ENCODE assay signal across 8 cellular contexts in genomic region chr12:98002887-98003493, GRCh38.
DNase-seq lines count a peak whose midpoint lies in the region; ATAC-seq and TF ChIP-seq lines count a peak whose summit lies in the region.

No MANE protein-coding gene starts in this region.

- no peaks in the 10 kb centered on the region for H3K36me3 Mint-ChIP-seq in activated CD8-positive, alpha-beta T cell treated with anti-CD3 and anti-CD28 coated beads, Interleukin-2, amount 10 ng/mL, durations not matched to agents 7 days and 5 days (ENCODE audit: low read depth)

- H3K4me1 ChIP-seq in thoracic aorta (ENCODE audit: control insufficient read depth in 1 of 2, low read depth in 2 of 2) = no peaks in the 10 kb centered on the region

- H3K9me3 ChIP-seq in thoracic aorta = no peaks in the 10 kb centered on the region

- CTCF ChIA-PET in activated CD8-positive, alpha-beta T cell treated with anti-CD3 and anti-CD28 coated beads, Interleukin-2, amount 10 ng/mL, durations not matched to agents 7 days and 5 days (lab: Charles Lee) = no interaction called here

- H3K27ac Mint-ChIP-seq in activated CD8-positive, alpha-beta T cell treated with anti-CD3 and anti-CD28 coated beads, Interleukin-2, amount 10 ng/mL, durations not matched to agents 7 days and 5 days = no peak overlapping the region

- no peaks in the 10 kb centered on the region for H3K27me3 Mint-ChIP-seq in activated CD8-positive, alpha-beta T cell treated with anti-CD3 and anti-CD28 coated beads, Interleukin-2, amount 10 ng/mL, durations not matched to agents 7 days and 5 days (ENCODE audit: low read depth)

- H3K27me3 ChIP-seq in thoracic aorta (replicated peaks; ENCODE audit: insufficient read depth) = no peaks in the 10 kb centered on the region

- DNase-seq in stimulated activated CD4-positive, alpha-beta T cell treated with anti-CD3 and anti-CD28 coated beads, Interleukin-15, amount 100 ng/mL, for 24 hours = peak; percentile 50
- DNase-seq in stimulated activated CD4-positive, alpha-beta T cell treated with anti-CD3 and anti-CD28 coated beads, Interleukin-4, amount 100 ng/mL, for 4 hours = no peak
- DNase-seq in NCI-H2029 treated with DMSO at 0.1 percent for 48 hours (lab: John Stamatoyannopoulos, UW) = peak; percentile 72
- peak; percentile 47 for DNase-seq in activated CD8-positive, alpha-beta T cell treated with anti-CD3 and anti-CD28 coated beads, Interleukin-2, amount 10 ng/mL, durations not matched to agents 7 days and 5 days
- peak; percentile 68 for DNase-seq in iPS-NIHi7 (ENCODE audit: extremely low spot score)
- DNase-seq in thoracic aorta (ENCODE audit: low spot score) = no peak
- DNase-seq in omental fat pad (ENCODE audit: low spot score) = no peak

- TF ChIP-seq CTCF in thoracic aorta (IDR thresholded peaks at IDR 0.05) (peak; percentile 38), omental fat pad (IDR thresholded peaks at IDR 0.05) (no peak)

- no peak overlapping the region for H3K27ac ChIP-seq in thoracic aorta

- H3K36me3 ChIP-seq in thoracic aorta = no peaks in the 10 kb centered on the region

- POLR2A ChIA-PET in activated CD8-positive, alpha-beta T cell treated with anti-CD3 and anti-CD28 coated beads, Interleukin-2, amount 10 ng/mL, durations not matched to agents 7 days and 5 days (lab: Charles Lee) = no interaction called here

- H3K4me1 Mint-ChIP-seq in activated CD8-positive, alpha-beta T cell treated with anti-CD3 and anti-CD28 coated beads, Interleukin-2, amount 10 ng/mL, durations not matched to agents 7 days and 5 days (ENCODE audit: low read depth) = no peaks in the 10 kb centered on the region

- no peak overlapping the region for H3K4me3 ChIP-seq in thoracic aorta

- no peaks in the 10 kb centered on the region for H3K9me3 Mint-ChIP-seq in activated CD8-positive, alpha-beta T cell treated with anti-CD3 and anti-CD28 coated beads, Interleukin-2, amount 10 ng/mL, durations not matched to agents 7 days and 5 days (ENCODE audit: insufficient read depth)

- H3K4me3 Mint-ChIP-seq in activated CD8-positive, alpha-beta T cell treated with anti-CD3 and anti-CD28 coated beads, Interleukin-2, amount 10 ng/mL, durations not matched to agents 7 days and 5 days = no peak overlapping the region

- ATAC-seq in HG02884 (IDR thresholded peaks at IDR 0.05; ENCODE audit: unreplicated experiment) = peak; percentile 62
- ATAC-seq in activated CD8-positive, alpha-beta T cell treated with anti-CD3 and anti-CD28 coated beads, Interleukin-2, amount 10 ng/mL, durations not matched to agents 7 days and 5 days = no peak
- no peak for ATAC-seq in thoracic aorta (ENCODE audit: insufficient number of reproducible peaks, low FRiP score, low read depth)
- ATAC-seq in omental fat pad (ENCODE audit: low FRiP score) = no peak

Comparison
In these comparisons a context has a peak if more than half of its experiments do, and no peak if none do; other contexts are left out.
1. DNase-seq: peak in stimulated activated CD4-positive, alpha-beta T cell treated with anti-CD3 and anti-CD28 coated beads, Interleukin-15, amount 100 ng/mL, for 24 hours (single experiment), NCI-H2029 treated with DMSO at 0.1 percent for 48 hours (single experiment), activated CD8-positive, alpha-beta T cell treated with anti-CD3 and anti-CD28 coated beads, Interleukin-2, amount 10 ng/mL, durations not matched to agents 7 days and 5 days (single experiment) and iPS-NIHi7 (single experiment); none in stimulated activated CD4-positive, alpha-beta T cell treated with anti-CD3 and anti-CD28 coated beads, Interleukin-4, amount 100 ng/mL, for 4 hours (0 of 2), thoracic aorta (single experiment) and omental fat pad (single experiment).